In the genomic region with DNA sequence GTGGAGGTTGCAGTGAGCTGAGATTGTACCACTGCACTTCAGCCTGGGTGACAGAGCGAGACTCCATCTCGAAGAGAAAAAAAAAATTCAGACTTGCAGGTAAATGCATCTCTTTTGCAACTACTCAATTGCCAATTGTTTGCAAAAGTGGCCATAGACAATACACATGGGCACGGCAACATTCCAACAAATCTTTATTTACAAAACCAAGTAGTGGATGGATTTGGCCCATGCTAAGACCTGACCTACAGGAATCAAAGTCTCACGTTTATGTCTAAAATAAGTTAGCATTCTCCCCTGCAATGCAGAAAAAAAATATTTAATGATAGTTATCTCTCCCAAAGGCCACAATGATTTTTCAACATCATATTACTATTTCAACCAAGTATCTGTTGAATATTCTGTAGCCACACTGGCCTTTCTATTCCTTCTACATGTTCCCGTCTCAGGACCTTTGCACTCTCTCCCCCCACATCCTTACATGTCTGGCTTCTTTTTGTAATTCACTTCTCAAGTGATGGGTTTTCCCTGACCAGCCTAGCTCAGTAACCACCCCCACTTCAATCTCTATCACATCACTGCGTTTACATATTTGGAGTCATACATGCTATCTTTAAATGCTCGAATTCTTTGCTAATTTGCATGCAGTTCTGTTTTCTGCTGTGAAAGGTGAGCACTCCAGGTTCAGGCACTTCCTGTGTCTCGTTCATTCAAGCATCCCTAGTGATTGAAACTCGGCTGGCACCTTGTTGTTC, we compare ENCODE assay signal across 8 cellular contexts. TPM values are rescaled to one million over a fixed set of nuclear protein-coding genes. Genes with fewer than 3 reads are reported as not detected.
DNase-seq lines count a peak whose midpoint lies in the region; ATAC-seq lines count a peak whose summit lies in the region.

No MANE protein-coding gene starts in this region.

- DNase-seq in Caki2 (ENCODE audit: low read depth) (peak; percentile 15), NCI-H146 (lab: John Stamatoyannopoulos, UW) (no peak), A172 (ENCODE audit: low spot score) (no peak), NCI-H82 treated with DMSO at 0.1 percent for 48 hours (lab: John Stamatoyannopoulos, UW; ENCODE audit: unreplicated experiment) (no peak), NCI-H2196 treated with DMSO at 0.1 percent for 48 hours (lab: John Stamatoyannopoulos, UW; ENCODE audit: unreplicated experiment) (no peak)
- DNase-seq in central memory CD4-positive, alpha-beta T cell = peak; percentile 33

- in situ Hi-C loops in Caki2 (cut with HindIII; ENCODE audit: low pct_unique_long_range_greater_than_20kb, low sequenced_read_pairs) = no loop called here

- ATAC-seq in GM19452 (IDR thresholded peaks at IDR 0.05; ENCODE audit: unreplicated experiment) = peak; percentile 57
- ATAC-seq in HG03159 (IDR thresholded peaks at IDR 0.05; ENCODE audit: unreplicated experiment) = peak; percentile 52

RNA-seq across cellular contexts. Expression of a gene that starts 54.2 kb away (rescaled TPM):
- total RNA-seq in Caki2 (2014; rRNA removed; shearing (Covaris generic); ENCODE audit: low replicate concordance) = 68.1 and 103 TPM in 2 replicates
- 22.7 and 28.4 TPM in 2 replicates for total RNA-seq in A172 (2014; rRNA removed; shearing (Covaris generic))

Comparison
In these comparisons a context has a peak if more than half of its experiments do, and no peak if none do; other contexts are left out.
1. DNase-seq: peak in Caki2 (single experiment) and central memory CD4-positive, alpha-beta T cell (single experiment); none in NCI-H146 (single experiment), A172 (single experiment), NCI-H82 treated with DMSO at 0.1 percent for 48 hours (single experiment) and NCI-H2196 treated with DMSO at 0.1 percent for 48 hours (single experiment).